In the genomic region with DNA sequence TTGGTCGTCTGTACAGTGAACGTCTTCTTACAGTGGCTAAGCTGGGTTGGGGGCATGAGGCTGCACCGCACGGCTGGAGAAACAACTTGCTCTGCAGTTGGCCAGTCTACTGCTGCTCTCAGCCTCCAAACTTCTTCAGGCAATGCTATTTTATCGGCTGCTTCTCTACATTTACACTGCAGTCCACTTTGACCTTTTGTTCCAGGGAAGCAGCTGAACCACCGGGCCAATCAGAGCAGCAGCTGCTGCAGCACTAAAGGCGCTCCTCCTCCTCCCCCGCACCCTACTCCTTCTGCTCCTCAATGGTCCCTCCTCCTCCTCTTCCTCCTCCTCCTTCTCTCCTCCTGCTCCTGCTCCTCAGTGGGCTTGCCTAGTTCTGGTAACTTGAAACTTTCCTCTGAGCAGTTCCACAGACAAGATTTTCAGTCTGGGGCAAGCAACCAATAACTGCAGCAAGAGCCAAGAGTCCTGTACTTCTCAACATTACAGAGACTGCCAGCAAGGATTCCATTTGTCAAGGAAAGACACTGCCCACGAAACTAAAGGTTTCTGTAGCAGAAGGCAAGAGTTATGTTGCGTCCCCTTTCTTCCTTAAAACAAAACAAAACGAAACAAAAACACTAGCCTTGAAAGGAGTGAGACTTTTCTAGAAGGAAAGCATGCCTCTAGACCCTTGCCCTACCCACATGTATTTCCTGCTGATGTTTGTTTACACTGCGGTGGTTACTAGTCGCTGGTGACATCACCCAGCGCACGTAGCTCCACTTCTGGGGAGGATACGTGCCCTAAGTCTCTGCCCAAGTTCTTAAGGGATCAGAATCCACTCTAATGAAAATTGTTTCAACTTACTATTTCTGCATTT, we compare ENCODE assay signal across 8 cellular contexts.
A peak's percentile ranks its signal among the peaks of the same experiment; 100 is the strongest.
DNase-seq lines count a peak whose midpoint lies in the region; ATAC-seq and TF ChIP-seq lines count a peak whose summit lies in the region.

No MANE protein-coding gene starts in this region.

- H3K27ac ChIP-seq in H9 (ENCODE audit: insufficient read length, low read depth, low read length): peak overlapping the region; percentile 72
- H3K27ac ChIP-seq in angular gyrus (ENCODE audit: low read depth, low read length): peak overlapping the region; percentile 91
- H3K27ac ChIP-seq in uterus: peak overlapping the region; percentile 78 to 95

- no peak overlapping the region for H2AK5ac ChIP-seq in H9 (ENCODE audit: insufficient read length, low read length)

- no peak for TF ChIP-seq CTCF in H9 (conservative IDR thresholded peaks at IDR 0.05)
- TF ChIP-seq CTCF in LNCaP clone FGC (IDR thresholded peaks at IDR 0.05; ENCODE audit: control insufficient read depth, extremely low read depth, insufficient read depth): no peak
- TF ChIP-seq CTCF in progenitor cell of endocrine pancreas (IDR thresholded peaks at IDR 0.05; ENCODE audit: unreplicated experiment): no peak
- TF ChIP-seq CTCF in uterus (IDR thresholded peaks at IDR 0.05): no peak

- no peaks in the 10 kb centered on the region for H3K79me1 ChIP-seq in H9 (ENCODE audit: insufficient read depth, low read depth, low read length, poor library complexity, severe bottlenecking)

- H4K8ac ChIP-seq in H9 (replicated peaks; ENCODE audit: insufficient read length, low read depth, low read length): no peak overlapping the region

- peak overlapping the region; percentile 80 for H3K18ac ChIP-seq in H9 (ENCODE audit: insufficient read length, low read depth, low read length)

- peaks cover 10% of the 10 kb centered on the region; the same call in 1 of the 2 replicates for H3K4me1 ChIP-seq in ES-I3 (ENCODE audit: insufficient read depth, low read length)
- H3K4me1 ChIP-seq in H9 (ENCODE audit: insufficient read depth, low read length): no peaks in the 10 kb centered on the region
- peaks cover 0 to 2% of the 10 kb centered on the region in 2 donors for H3K4me1 ChIP-seq in uterus

- H3K23me2 ChIP-seq in H9 (ENCODE audit: insufficient read length, low read depth, low read length, poor library complexity, severe bottlenecking): peaks cover 3% of the 10 kb centered on the region

- H2BK120ac ChIP-seq in H9 (ENCODE audit: low read depth, low read length, poor library complexity, severe bottlenecking): no peak overlapping the region

- no peak overlapping the region for H3K23ac ChIP-seq in H9 (ENCODE audit: insufficient read length, low read depth, low read length)

- H3K9ac ChIP-seq in ES-I3 (ENCODE audit: low read depth, low read length) (peak overlapping the region; percentile 59), H9 (ENCODE audit: extremely low read depth, insufficient read length, low read length) (peak overlapping the region; percentile 16)

- no peak overlapping the region for H4K91ac ChIP-seq in H9 (ENCODE audit: insufficient read length, low read depth, low read length)

- DNase-seq in H9 (peak; percentile 89), LNCaP clone FGC (ENCODE audit: low read depth) (peak; percentile 88), T follicular helper cell (ENCODE audit: low read depth) (peak; percentile 67), left ventricle myocardium superior (peak; percentile 88), progenitor cell of endocrine pancreas (ENCODE audit: low spot score, unreplicated experiment) (peak; percentile 58), uterus (peak; percentile 86 to 94)

- peak overlapping the region; percentile 96 to 98 (median 98) for H3K27ac Mint-ChIP-seq in H9
- peak overlapping the region; percentile 99 for H3K27ac Mint-ChIP-seq in progenitor cell of endocrine pancreas

- H3K79me2 ChIP-seq in H9 (ENCODE audit: insufficient read depth, low read length): no peaks in the 10 kb centered on the region

- H3K9me3 ChIP-seq in ES-I3 (ENCODE audit: control insufficient read depth, insufficient read depth, low read length) (no peaks in the 10 kb centered on the region), H9 (ENCODE audit: control insufficient read depth, low read depth, low read length) (no peaks in the 10 kb centered on the region), uterus (no peaks in the 10 kb centered on the region)

- no peak overlapping the region for H2BK5ac ChIP-seq in H9 (ENCODE audit: insufficient read length, low read length)

- ATAC-seq in left ventricle myocardium superior: peak; percentile 98

- H3K4me1 Mint-ChIP-seq in H9 (peaks cover 20 to 30% of the 10 kb centered on the region in 2 experiments), progenitor cell of endocrine pancreas (ENCODE audit: low read depth) (peaks cover 39% of the 10 kb centered on the region)

- H4K20me1 ChIP-seq in H9 (ENCODE audit: control insufficient read depth, insufficient read depth, insufficient read length): no peaks in the 10 kb centered on the region

- peak overlapping the region; percentile 85 for H3K14ac ChIP-seq in H9 (ENCODE audit: insufficient read depth, low read length)

- no peak overlapping the region for H4K5ac ChIP-seq in H9 (ENCODE audit: insufficient read length, low read depth, low read length)

- no peak overlapping the region for H2BK20ac ChIP-seq in H9 (ENCODE audit: low read depth, low read length, poor library complexity, severe bottlenecking)

- no CpG with 5 or more reads among the region's 16 CpGs for WGBS in H9 (ENCODE audit: extremely low coverage, insufficient read length, low lambda C conversion rate)

- peak overlapping the region; percentile 65 for H3K4me2 ChIP-seq in H9 (ENCODE audit: insufficient read depth, insufficient read length, low read length)

- no peaks in the 10 kb centered on the region for H3K9me3 Mint-ChIP-seq in H9
- no peaks in the 10 kb centered on the region for H3K9me3 Mint-ChIP-seq in progenitor cell of endocrine pancreas (ENCODE audit: low read depth)

- no peak overlapping the region for H3K4ac ChIP-seq in H9 (ENCODE audit: low read depth, low read length)

- no peak overlapping the region for H2BK15ac ChIP-seq in H9 (ENCODE audit: low read depth, low read length)

- H3T11ph ChIP-seq in H9 (ENCODE audit: low read length): no peak overlapping the region

- H2AFZ ChIP-seq in H9 (ENCODE audit: low read length): peak overlapping the region; percentile 78

- H3K36me3 Mint-ChIP-seq in H9 (ENCODE audit: insufficient read depth in 1 of 3, low read depth in 3 of 3) (no peaks in the 10 kb centered on the region), progenitor cell of endocrine pancreas (ENCODE audit: insufficient read depth) (no peaks in the 10 kb centered on the region)

- no peaks in the 10 kb centered on the region for H3K27me3 Mint-ChIP-seq in H9 (ENCODE audit: low read depth)
- no peaks in the 10 kb centered on the region for H3K27me3 Mint-ChIP-seq in progenitor cell of endocrine pancreas

- H3K4me3 ChIP-seq in LNCaP clone FGC (ENCODE audit: low read depth, low read length): peak overlapping the region; percentile 54
- peak overlapping the region; percentile 44 to 51 for H3K4me3 ChIP-seq in uterus

- no peaks in the 10 kb centered on the region for H3K36me3 ChIP-seq in ES-I3 (ENCODE audit: insufficient read depth, low read length)
- H3K36me3 ChIP-seq in uterus: no peaks in the 10 kb centered on the region

- H3K27me3 ChIP-seq in H9 (ENCODE audit: insufficient read depth, low read length) (no peaks in the 10 kb centered on the region), uterus (no peaks in the 10 kb centered on the region)

- peak; percentile 44 to 58 for TF ChIP-seq POLR2A in uterus (IDR thresholded peaks at IDR 0.05)

- peak overlapping the region; percentile 67 to 79 for H3K4me3 Mint-ChIP-seq in H9
- H3K4me3 Mint-ChIP-seq in progenitor cell of endocrine pancreas (ENCODE audit: low read depth): peak overlapping the region; percentile 82

- no peak overlapping the region for H2BK12ac ChIP-seq in H9 (ENCODE audit: insufficient read length, low read depth, low read length)

- H3K56ac ChIP-seq in H9 (ENCODE audit: insufficient read length, low read depth, low read length): no peak overlapping the region

- intact Hi-C loops in left ventricle myocardium superior (cut with micrococcal nuclease): no loop called here
- intact Hi-C loops in uterus (cut with DNase I; ENCODE audit: low total_unique reads): loop anchor here (10.0 kb wide), 1 partner anchor 192 kb away; no protein-coding TSS in a partner anchor

Comparison
In these comparisons a context has a peak if more than half of its experiments do, and no peak if none do; other contexts are left out.
1. Peak in every context shown above with its lines: DNase-seq, ATAC-seq, H3K4me3 ChIP-seq and H3K27ac ChIP-seq.